ENCODE assay signal across 13 cellular contexts in the genomic region with DNA sequence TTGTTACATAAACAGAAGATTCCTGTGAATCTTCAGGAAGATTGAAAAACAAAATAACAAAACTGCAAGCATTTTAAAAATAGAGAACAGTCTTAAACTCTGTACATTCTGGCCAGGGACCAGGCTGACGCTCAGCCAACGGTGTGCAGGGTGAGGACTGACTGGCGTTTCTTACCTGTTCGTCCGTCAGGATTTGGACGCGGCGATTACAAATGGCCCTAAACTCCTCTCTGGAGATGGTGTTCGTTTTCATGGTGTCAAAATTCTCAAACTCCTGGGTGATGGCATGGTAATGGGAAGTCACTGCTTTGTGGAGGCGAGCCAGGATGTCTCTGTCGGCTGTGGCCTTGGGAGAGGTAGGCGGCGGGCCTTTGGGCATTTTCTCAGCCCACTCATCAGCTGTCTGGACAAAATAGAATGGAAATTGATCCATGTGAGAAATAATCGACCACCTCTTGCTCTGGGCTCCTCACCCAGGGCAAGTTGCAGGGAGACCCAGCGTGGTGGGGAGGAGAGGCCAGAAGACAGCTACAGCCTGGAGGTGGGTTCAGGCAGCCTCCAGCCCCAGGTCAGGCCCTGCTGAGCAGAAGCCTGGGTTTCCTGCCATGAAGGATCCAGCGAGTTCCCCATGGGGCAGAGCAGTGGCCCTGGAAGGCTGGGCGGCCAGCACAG.
DNase-seq lines count a peak whose midpoint lies in the region; ATAC-seq and TF ChIP-seq lines count a peak whose summit lies in the region.
"Had no signal": no experiment of that assay in that cellular context is flagged by ENCODE, and none has a peak within 500 bp of the region (broad histone marks: within the 10 kb centered on the region; RNA-seq: fewer than 3 reads in every experiment).

No MANE protein-coding gene starts in this region.

- H3K27me3 ChIP-seq in right atrium auricular region (no peaks in the 10 kb centered on the region), heart left ventricle (no peaks in the 10 kb centered on the region), esophagus muscularis mucosa (no peaks in the 10 kb centered on the region), neuronal stem cell (ENCODE audit: control insufficient read depth in 3 of 3, insufficient read depth in 3 of 3, low read depth in 1 of 3, low read length in 3 of 3) (no peaks in the 10 kb centered on the region)

- H3K9me3 ChIP-seq in right atrium auricular region = peaks cover 0 to 10% of the 10 kb centered on the region in 2 donors
- H3K9me3 ChIP-seq in heart left ventricle = peaks cover 0 to 17% (median 2%) of the 10 kb centered on the region in 12 donors
- peaks cover 0 to 8% (median 0%) of the 10 kb centered on the region in 4 donors for H3K9me3 ChIP-seq in esophagus muscularis mucosa
- peaks cover 0 to 5% of the 10 kb centered on the region in 2 donors for H3K9me3 ChIP-seq in neuronal stem cell (replicated peaks in 1 of 2; ENCODE audit: control insufficient read depth in 2 of 2, insufficient read depth in 1 of 2, low read depth in 1 of 2, low read length in 2 of 2)

- no peaks in the 10 kb centered on the region for H3K36me3 ChIP-seq in right atrium auricular region
- H3K36me3 ChIP-seq in heart left ventricle = no peaks in the 10 kb centered on the region
- H3K36me3 ChIP-seq in esophagus muscularis mucosa = no peaks in the 10 kb centered on the region
- H3K36me3 ChIP-seq in neuronal stem cell (replicated peaks in 1 of 2; ENCODE audit: control insufficient read depth in 2 of 2, insufficient read depth in 2 of 2, low read length in 2 of 2) = no peaks in the 10 kb centered on the region

- no peak overlapping the region for H4K91ac ChIP-seq in neuronal stem cell (ENCODE audit: low read depth, low read length, poor library complexity)

- intact Hi-C loops in heart left ventricle (cut with DNase I) (no loop called here), esophagus muscularis mucosa (cut with DNase I) (no loop called here)

- no peak overlapping the region for H3K23ac ChIP-seq in neuronal stem cell (ENCODE audit: low read depth, low read length, poor library complexity)

- H3K27ac ChIP-seq in right atrium auricular region (no peak overlapping the region), heart left ventricle (no peak overlapping the region), esophagus muscularis mucosa (replicated peaks in 1 of 4) (no peak overlapping the region), neuronal stem cell (replicated peaks; ENCODE audit: low read length) (no peak overlapping the region)

- no peak overlapping the region for H3K9ac ChIP-seq in neuronal stem cell (ENCODE audit: low read depth, low read length, poor library complexity)

- no peak for TF ChIP-seq EP300 in esophagus muscularis mucosa (IDR thresholded peaks at IDR 0.05)

- H3K4me3 ChIP-seq in right atrium auricular region (no peak overlapping the region), heart left ventricle (no peak overlapping the region), esophagus muscularis mucosa (no peak overlapping the region), neuronal stem cell (ENCODE audit: low read length in 2 of 2) (no peak overlapping the region)

- peak; percentile 16 for DNase-seq in right atrium auricular region (ENCODE audit: low spot score)
- no peak for DNase-seq in heart left ventricle
- DNase-seq in esophagus muscularis mucosa (ENCODE audit: extremely low spot score) = peak; percentile 74
- DNase-seq in neuronal stem cell (ENCODE audit: low spot score) = no peak
- DNase-seq in NCI-H2227 (lab: John Stamatoyannopoulos, UW; ENCODE audit: unreplicated experiment) = no peak
- DNase-seq in omental fat pad (ENCODE audit: low spot score) = no peak
- DNase-seq: CD8-positive, alpha-beta T cell; COR-L47; DND-41; GDM1; IMR-90 had no signal

- ATAC-seq in heart left ventricle = no peak
- no peak for ATAC-seq in HG03469 (IDR thresholded peaks at IDR 0.05; ENCODE audit: unreplicated experiment)
- no peak for ATAC-seq in omental fat pad (ENCODE audit: low FRiP score)
- ATAC-seq: CD8-positive, alpha-beta T cell; HCT116 had no signal

- no peak overlapping the region for H3K14ac ChIP-seq in neuronal stem cell (ENCODE audit: low read length)

- TF ChIP-seq POLR2A in heart left ventricle (IDR thresholded peaks at IDR 0.05) (no peak), esophagus muscularis mucosa (IDR thresholded peaks at IDR 0.05; ENCODE audit: low read depth) (no peak)

- H2BK15ac ChIP-seq in neuronal stem cell (ENCODE audit: low read length) = no peak overlapping the region

- H2BK12ac ChIP-seq in neuronal stem cell (ENCODE audit: low read length) = no peak overlapping the region

- H3K79me1 ChIP-seq in neuronal stem cell (ENCODE audit: low read depth, low read length) = no peaks in the 10 kb centered on the region

- H3K4me1 ChIP-seq in right atrium auricular region = no peaks in the 10 kb centered on the region
- H3K4me1 ChIP-seq in heart left ventricle = no peaks in the 10 kb centered on the region
- no peaks in the 10 kb centered on the region for H3K4me1 ChIP-seq in esophagus muscularis mucosa
- H3K4me1 ChIP-seq in neuronal stem cell (ENCODE audit: control insufficient read depth in 2 of 2, insufficient read depth in 1 of 2, low read depth in 1 of 2, low read length in 2 of 2) = no peaks in the 10 kb centered on the region

- H3K4me2 ChIP-seq in neuronal stem cell (ENCODE audit: insufficient read depth, low read length, poor library complexity, severe bottlenecking) = no peak overlapping the region

- no peak for TF ChIP-seq CTCF in right atrium auricular region (IDR thresholded peaks at IDR 0.05)
- no peak for TF ChIP-seq CTCF in heart left ventricle (IDR thresholded peaks at IDR 0.05)
- TF ChIP-seq CTCF in esophagus muscularis mucosa (IDR thresholded peaks at IDR 0.05) = no peak
- TF ChIP-seq CTCF in omental fat pad (IDR thresholded peaks at IDR 0.05) = no peak

- no peak overlapping the region for H2BK5ac ChIP-seq in neuronal stem cell (ENCODE audit: low read length)

- WGBS in heart left ventricle, 4 donors = 85 to 95% (median 89%) methylated on average over 17 of the region's 17 CpGs
- WGBS in esophagus muscularis mucosa = 93% methylated on average over 17 of the region's 17 CpGs
- WGBS in neuronal stem cell (ENCODE audit: extremely low coverage in 2 of 2, insufficient read length in 2 of 2, insufficient replicate concordance in 1 of 2), 2 donors = no CpG with 5 or more reads among the region's 17 CpGs

- H2AFZ ChIP-seq in neuronal stem cell (ENCODE audit: low read length) = no peak overlapping the region

- H3K18ac ChIP-seq in neuronal stem cell (ENCODE audit: low read length) = peak overlapping the region; percentile 49

- H4K8ac ChIP-seq in neuronal stem cell (ENCODE audit: low read depth, low read length) = no peak overlapping the region

- H2AK5ac ChIP-seq in neuronal stem cell (ENCODE audit: low read depth, low read length) = no peak overlapping the region

- no peak overlapping the region for H3K4ac ChIP-seq in neuronal stem cell (ENCODE audit: low read length)

- H2BK120ac ChIP-seq in neuronal stem cell (ENCODE audit: low read depth, low read length) = no peak overlapping the region

Comparison
In these comparisons a context has a peak if more than half of its experiments do, and no peak if none do; other contexts are left out.
1. DNase-seq: peak in right atrium auricular region (single experiment) and esophagus muscularis mucosa (single experiment); none in heart left ventricle (0 of 5), neuronal stem cell (single experiment), NCI-H2227 (single experiment) and omental fat pad (single experiment).